Comparison of ENCODE assay signal across 20 cellular contexts in the genomic region with DNA sequence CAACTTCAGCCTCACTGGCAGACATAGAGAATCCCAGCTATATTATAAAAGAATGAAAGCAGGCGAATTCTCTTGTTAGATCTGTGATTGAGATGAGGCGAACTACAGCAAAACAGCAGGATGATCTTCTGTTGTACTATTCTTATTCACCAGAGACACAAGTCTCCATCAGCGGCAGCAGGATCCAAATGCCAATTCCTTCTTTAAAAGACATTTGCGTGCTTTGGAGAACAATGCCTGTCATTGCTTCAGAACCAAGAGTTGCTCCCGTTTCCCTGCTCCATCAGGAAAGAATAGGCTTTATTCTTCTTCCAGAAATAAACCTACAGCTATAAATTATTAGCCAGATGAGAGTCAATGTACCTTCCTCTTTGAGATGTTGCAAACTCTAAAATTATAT.
"Had no signal": no experiment of that assay in that cellular context is flagged by ENCODE, and none has a peak within 500 bp of the region (broad histone marks: within the 10 kb centered on the region; RNA-seq: fewer than 3 reads in every experiment).

No MANE protein-coding gene starts in this region.

- DNase-seq: activated CD4-positive, alpha-beta T cell treated with anti-CD3 and anti-CD28 coated beads, Interleukin-2, amount 50 U/mL, for 4 hours; activated CD4-positive, CD25-positive, alpha-beta regulatory T cell treated with anti-CD3 and anti-CD28 coated beads, Interleukin-2, amount 50 U/mL, for 72 hours; activated effector memory CD4-positive, alpha-beta T cell treated with anti-CD3 and anti-CD28 coated beads, Interleukin-2, amount 50 U/mL, for 16 hours; activated naive CD4-positive, alpha-beta T cell treated with anti-CD3 and anti-CD28 coated beads, Interleukin-2, amount 50 U/mL, for 16 hours; activated T-cell treated with anti-CD3 and anti-CD28 coated beads, Interleukin-2, amount 50 U/mL, for 72 hours; effector memory CD8-positive, alpha-beta T cell; foreskin fibroblast; left colon; lower lobe of right lung; stimulated activated CD4-positive, alpha-beta T cell treated with anti-CD3 and anti-CD28 coated beads, Interleukin-12 subunit alpha, Interleukin-12 subunit beta, amount 100 ng/mL, for 4 hours; stimulated activated CD4-positive, alpha-beta T cell treated with anti-CD3 and anti-CD28 coated beads, Interleukin-1b, Interleukin-23, amount 100 ng/mL, for 48 hours; stimulated activated CD8-positive, alpha-beta memory T cell treated with anti-CD3 and anti-CD28 coated beads, Interleukin-4, amount 100 ng/mL, for 48 hours; stimulated activated naive CD4-positive, alpha-beta T cell; upper lobe of right lung had no signal

- H3K4me2 ChIP-seq: hepatocyte had no signal

- H3K4me3 Mint-ChIP-seq: activated T-cell treated with anti-CD3 and anti-CD28 coated beads, Interleukin-2, amount 50 U/mL, for 72 hours; dendritic cell treated with granulocyte-macrophage colony-stimulating factor and Interleukin-4, amounts not matched to agents 40 ng/mL and 50 ng/mL, for 4 days; effector memory CD8-positive, alpha-beta T cell; mesothelial cell of epicardium; natural killer cell treated with Interleukin-12 subunit alpha and Interleukin-12 subunit beta and Interleukin-15 and Interleukin-18, amount 100 ng/mL, for 72 hours had no signal

- H3K36me3 ChIP-seq: ascending aorta, lower lobe of right lung, upper lobe of right lung had no signal

- H3K27ac Mint-ChIP-seq: activated T-cell treated with anti-CD3 and anti-CD28 coated beads, Interleukin-2, amount 50 U/mL, for 72 hours; dendritic cell treated with granulocyte-macrophage colony-stimulating factor and Interleukin-4, amounts not matched to agents 40 ng/mL and 50 ng/mL, for 4 days; effector memory CD8-positive, alpha-beta T cell; mesothelial cell of epicardium; natural killer cell treated with Interleukin-12 subunit alpha and Interleukin-12 subunit beta and Interleukin-15 and Interleukin-18, amount 100 ng/mL, for 72 hours; progenitor cell of endocrine pancreas had no signal

- H3K27ac ChIP-seq: ascending aorta, hepatocyte, lower lobe of right lung, upper lobe of right lung had no signal

- H3K4me3 ChIP-seq: ascending aorta, hepatocyte, lower lobe of right lung, upper lobe of right lung had no signal

- H2AFZ ChIP-seq: hepatocyte had no signal

- H3K4me1 ChIP-seq: ascending aorta, upper lobe of right lung had no signal

- H3K27me3 ChIP-seq: ascending aorta, hepatocyte, upper lobe of right lung had no signal

- H3K79me2 ChIP-seq: hepatocyte had no signal

- ATAC-seq: activated T-cell treated with anti-CD3 and anti-CD28 coated beads, Interleukin-2, amount 50 U/mL, for 72 hours; effector memory CD8-positive, alpha-beta T cell; left colon; lower lobe of right lung; natural killer cell treated with Interleukin-12 subunit alpha and Interleukin-12 subunit beta and Interleukin-15 and Interleukin-18, amount 100 ng/mL, for 72 hours; upper lobe of right lung had no signal

- H3K4me1 Mint-ChIP-seq: mesothelial cell of epicardium had no signal

- H3K27me3 Mint-ChIP-seq: dendritic cell treated with granulocyte-macrophage colony-stimulating factor and Interleukin-4, amounts not matched to agents 40 ng/mL and 50 ng/mL, for 4 days; effector memory CD8-positive, alpha-beta T cell; natural killer cell treated with Interleukin-12 subunit alpha and Interleukin-12 subunit beta and Interleukin-15 and Interleukin-18, amount 100 ng/mL, for 72 hours; progenitor cell of endocrine pancreas had no signal
